In the genomic region with DNA sequence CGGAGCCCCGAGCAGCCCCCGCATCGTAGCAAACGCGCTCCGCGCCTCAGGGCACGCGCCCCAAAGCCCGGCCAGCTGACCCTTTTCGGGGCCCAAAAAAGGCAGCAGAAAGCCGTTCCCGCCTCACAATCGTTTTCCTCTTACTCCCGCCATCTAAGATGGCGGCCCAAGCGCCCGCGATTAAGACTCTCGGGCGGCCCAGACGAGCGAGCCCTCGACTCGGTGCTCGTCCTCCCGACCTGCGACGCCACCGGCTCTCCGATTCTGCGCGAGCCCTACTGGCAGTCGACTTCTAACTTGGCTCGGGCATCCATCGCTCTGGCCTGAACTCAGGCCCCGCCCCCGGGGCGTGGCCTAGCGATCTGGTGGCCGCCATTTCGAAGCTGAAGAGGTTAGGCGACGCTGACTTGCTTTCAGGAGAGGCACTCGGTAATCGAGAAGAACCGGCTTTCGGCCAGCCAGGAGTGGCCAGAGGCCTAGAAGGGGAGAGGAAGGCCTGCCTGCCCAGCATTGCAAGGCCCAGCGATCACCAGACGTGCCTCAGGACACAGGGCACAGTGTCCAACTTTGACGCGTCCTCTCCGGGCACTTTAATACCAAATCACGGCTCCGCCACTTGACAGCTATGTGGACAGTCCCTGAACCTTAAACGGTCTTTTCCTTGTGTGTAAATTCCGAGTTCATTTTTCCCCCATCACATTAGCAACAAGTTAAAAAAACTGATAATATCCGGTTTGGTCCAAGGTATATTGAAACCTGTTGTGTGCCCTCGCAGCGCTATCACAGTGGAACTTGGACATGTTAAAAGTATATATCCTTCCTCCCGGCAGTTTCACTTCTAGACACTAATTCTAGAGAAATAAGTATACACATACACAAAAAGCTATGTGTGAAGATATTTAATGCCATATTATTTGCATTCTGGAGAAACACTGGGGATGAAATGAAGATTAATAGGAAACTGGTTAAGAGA, we compare ENCODE assay signal across 8 cellular contexts. TPM values are rescaled to one million over a fixed set of nuclear protein-coding genes. Genes with fewer than 3 reads are reported as not detected.
DNase-seq lines count a peak whose midpoint lies in the region; ATAC-seq, FAIRE-seq and TF ChIP-seq lines count a peak whose summit lies in the region.

A gene (minus strand): TSS at position 182 of the 973 bp plus-strand sequence. CDS start 45,396 bp downstream, outside the sequence.

- no peaks in the 10 kb centered on the region for H3K27me3 Mint-ChIP-seq in natural killer cell treated with Interleukin-12 subunit alpha and Interleukin-12 subunit beta and Interleukin-15 and Interleukin-18, amount 100 ng/mL, for 72 hours

- TF ChIP-seq CTCF in Loucy (conservative IDR thresholded peaks at IDR 0.05; ENCODE audit: low read length), result no peak

- peak; percentile 99 for ATAC-seq in natural killer cell treated with Interleukin-12 subunit alpha and Interleukin-12 subunit beta and Interleukin-15 and Interleukin-18, amount 100 ng/mL, for 72 hours
- ATAC-seq in stimulated activated naive CD8-positive, alpha-beta T cell treated with anti-CD3 and anti-CD28 coated beads, Interleukin-15, Interleukin-2, amounts not matched to agents 100 U/mL and 50 U/mL, for 24 hours, result peak; percentile 97

- peaks cover 28% of the 10 kb centered on the region for H4K20me1 ChIP-seq in Loucy (ENCODE audit: insufficient read depth, low read length, poor library complexity, severe bottlenecking)

- peaks cover 23 to 25% of the 10 kb centered on the region in 2 donors for H3K4me1 Mint-ChIP-seq in natural killer cell treated with Interleukin-12 subunit alpha and Interleukin-12 subunit beta and Interleukin-15 and Interleukin-18, amount 100 ng/mL, for 72 hours (ENCODE audit: low read depth in 2 of 2)

- H3K4me3 ChIP-seq in Loucy (ENCODE audit: low read length, poor library complexity, severe bottlenecking), result peak within 1 kb of the TSS; percentile 86

- peak within 1 kb of the TSS; percentile 96 for H2AFZ ChIP-seq in Loucy (ENCODE audit: low read length)

- peaks cover 6% of the 10 kb centered on the region for H3K27me3 ChIP-seq in Loucy (ENCODE audit: insufficient read depth, low read length, poor library complexity, severe bottlenecking)

- peak within 1 kb of the TSS; percentile 75 to 79 for H3K27ac Mint-ChIP-seq in natural killer cell treated with Interleukin-12 subunit alpha and Interleukin-12 subunit beta and Interleukin-15 and Interleukin-18, amount 100 ng/mL, for 72 hours

- H3F3A ChIP-seq in Loucy (ENCODE audit: low read depth), result no peaks in the 10 kb centered on the region

- no peaks in the 10 kb centered on the region for H3K36me3 ChIP-seq in Loucy (ENCODE audit: insufficient read depth, low read length)

- H3K4me1 ChIP-seq in Loucy (ENCODE audit: insufficient read depth, low read length, poor library complexity, severe bottlenecking), result peaks cover 23% of the 10 kb centered on the region

- DNase-seq in EL, result peak; percentile 98
- peak; percentile 90 for DNase-seq in H54 (ENCODE audit: insufficient read length, low spot score)
- peak; percentile 97 for DNase-seq in activated T-helper 9 cell treated with anti-CD3 and anti-CD28 coated beads, Interleukin-2, amount 50 U/mL, for 16 hours (ENCODE audit: low read depth)
- DNase-seq in fibroblast of peridontal ligament (ENCODE audit: extremely low read depth), result peak; percentile 97
- DNase-seq in natural killer cell treated with Interleukin-12 subunit alpha and Interleukin-12 subunit beta and Interleukin-15 and Interleukin-18, amount 100 ng/mL, for 72 hours (ENCODE audit: low spot score), result peak; percentile 97
- peak; percentile 97 for DNase-seq in stimulated activated naive CD8-positive, alpha-beta T cell treated with anti-CD3 and anti-CD28 coated beads, Interleukin-15, Interleukin-2, amounts not matched to agents 100 U/mL and 50 U/mL, for 24 hours

- no peaks in the 10 kb centered on the region for H3K36me3 Mint-ChIP-seq in natural killer cell treated with Interleukin-12 subunit alpha and Interleukin-12 subunit beta and Interleukin-15 and Interleukin-18, amount 100 ng/mL, for 72 hours

- FAIRE-seq in H54 (lab: Jason Lieb, UNC), result peak; percentile 69

- TF ChIP-seq POLR2A in H54 (IDR thresholded peaks at IDR 0.05; ENCODE audit: low read depth, low read length) (peak; percentile 47), Raji (IDR thresholded peaks at IDR 0.05; ENCODE audit: insufficient read depth, low read depth, low read length) (peak; percentile 91)

- H3K4me3 Mint-ChIP-seq in natural killer cell treated with Interleukin-12 subunit alpha and Interleukin-12 subunit beta and Interleukin-15 and Interleukin-18, amount 100 ng/mL, for 72 hours, result peak within 1 kb of the TSS; percentile 94

- no peaks in the 10 kb centered on the region for H3K9me2 ChIP-seq in Loucy (replicated peaks; ENCODE audit: low read depth, low read length)

- peak within 1 kb of the TSS; percentile 91 for H3K4me2 ChIP-seq in Loucy (ENCODE audit: low read depth, low read length, poor library complexity, severe bottlenecking)

- H3K79me2 ChIP-seq in Loucy (ENCODE audit: insufficient read depth, low read length), result peaks cover 47% of the 10 kb centered on the region

- H3K9ac ChIP-seq in Loucy (ENCODE audit: low read depth, low read length, poor library complexity, severe bottlenecking), result peak within 1 kb of the TSS; percentile 97

- H3K9me3 Mint-ChIP-seq in natural killer cell treated with Interleukin-12 subunit alpha and Interleukin-12 subunit beta and Interleukin-15 and Interleukin-18, amount 100 ng/mL, for 72 hours, result no peaks in the 10 kb centered on the region

- no peaks in the 10 kb centered on the region for H3K9me3 ChIP-seq in Loucy (ENCODE audit: insufficient read depth, low read depth, low read length)

RNA-seq across cellular contexts. Expression of the gene that starts here (rescaled TPM):
- 100 to 1,000 TPM; 122 to 155 TPM for total RNA-seq in natural killer cell treated with Interleukin-12 subunit alpha and Interleukin-12 subunit beta and Interleukin-15 and Interleukin-18, amount 100 ng/mL, for 72 hours

Comparison
In these comparisons a context has a peak if more than half of its experiments do, and no peak if none do; other contexts are left out.
1. Peak in every context shown above with its lines: DNase-seq, ATAC-seq and H3K4me3 ChIP-seq.